In genomic region chr17:69492410-69493071, GRCh38 we compare ENCODE assay signal across 1 cellular context.
TF ChIP-seq lines count a peak whose summit lies in the region.

No MANE protein-coding gene starts in this region.

TF ChIP-seq in SK-N-SH treated with all-trans-retinoic acid at 6 μM for 48 hours, 23 proteins besides CTCF, POLR2A, EP300 and RAD21 (continued from another document):
- TF ChIP-seq TSHZ2 (CRISPR knock-in tag; IDR thresholded peaks at IDR 0.05) (peak; percentile 16; the same call in 1 of the 2 replicates), PATZ1 (CRISPR knock-in tag; IDR thresholded peaks at IDR 0.05; ENCODE audit: borderline replicate concordance) (no peak), ARNTL (CRISPR knock-in tag; IDR thresholded peaks at IDR 0.05; ENCODE audit: borderline replicate concordance, low read depth) (no peak), ZNF70 (CRISPR knock-in tag; IDR thresholded peaks at IDR 0.05) (no peak), POU6F1 (CRISPR knock-in tag; IDR thresholded peaks at IDR 0.05; ENCODE audit: borderline replicate concordance, low read depth) (no peak), ZC3H10 (CRISPR knock-in tag; IDR thresholded peaks at IDR 0.05) (no peak), BACH2 (CRISPR knock-in tag; IDR thresholded peaks at IDR 0.05; ENCODE audit: borderline replicate concordance) (no peak), SNAI2 (CRISPR knock-in tag; IDR thresholded peaks at IDR 0.05) (no peak), TCF4 (CRISPR knock-in tag; IDR thresholded peaks at IDR 0.05; ENCODE audit: borderline replicate concordance) (peak; percentile 83; the same call in 1 of the 2 replicates)
